Comparison of ENCODE assay signal across 8 cellular contexts in genomic region chr10:418894-419293, GRCh38.
"Had no signal": no experiment of that assay in that cellular context is flagged by ENCODE, and none has a peak within 500 bp of the region (broad histone marks: within the 10 kb centered on the region; RNA-seq: fewer than 3 reads in every experiment).

No MANE protein-coding gene starts in this region.

- FAIRE-seq: G401.6, GM12878, GM12891, GM12892, GM18507, GM19239 had no signal

- H3K4me3 ChIP-seq: GM12878 had no signal

- DNase-seq: GDM1, GF-D8 had no signal
